Comparison of ENCODE assay signal across 1 cellular context in the genomic region with DNA sequence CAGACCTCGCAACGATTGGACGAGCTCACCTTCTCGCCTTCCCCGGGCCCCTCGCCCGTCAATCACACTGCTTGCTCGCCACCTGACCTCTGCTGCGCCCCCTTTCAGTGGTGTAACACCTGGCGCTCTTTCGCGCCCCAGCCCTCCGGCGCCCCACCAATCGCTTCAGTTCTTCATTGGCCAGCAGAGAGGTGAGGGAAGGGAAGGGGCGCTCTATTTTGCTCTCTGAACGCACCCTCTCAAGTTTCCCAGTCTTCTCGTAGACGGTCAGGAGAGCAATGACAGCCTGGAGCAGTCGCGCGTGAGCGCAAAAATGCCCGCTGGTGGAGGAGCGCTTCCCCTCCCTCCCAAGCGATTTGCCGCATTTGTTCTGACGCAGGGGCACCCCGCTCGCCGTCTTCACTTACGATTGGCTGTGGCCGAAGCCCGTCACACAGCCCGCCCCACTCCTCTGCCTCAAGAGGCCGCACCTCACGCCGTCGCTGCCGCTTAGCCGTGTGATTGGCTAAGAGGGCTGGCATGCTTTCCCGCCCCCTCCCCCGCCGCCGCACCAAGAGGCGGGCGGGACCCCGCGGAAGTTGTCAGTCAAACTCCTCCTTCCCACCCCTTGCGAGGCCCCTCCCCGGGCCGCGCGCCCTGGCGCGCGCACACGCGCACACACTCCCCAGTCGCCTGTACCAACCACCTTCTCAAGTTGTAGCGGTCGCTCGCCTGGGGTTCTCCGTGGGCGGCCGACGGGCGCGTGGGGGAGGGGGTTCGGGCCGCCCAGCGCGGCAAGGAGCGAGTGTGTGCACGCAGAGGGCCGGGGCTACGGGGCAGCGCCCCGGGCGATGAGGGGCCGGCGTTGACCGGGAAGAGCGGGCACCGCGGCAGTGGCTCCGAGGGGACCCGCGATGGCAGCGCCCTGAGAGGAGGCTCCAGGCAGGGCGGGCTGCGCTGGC.
TF ChIP-seq lines count a peak whose summit lies in the region.

A gene (plus strand): TSS at position 667 of the 941 bp plus-strand sequence. CDS start 701 bp downstream, outside the sequence.

TF ChIP-seq in K562, 482 proteins besides CTCF, POLR2A, EP300 and RAD21 (continued from another document and continues in another):
- TF ChIP-seq, protein P1, sequence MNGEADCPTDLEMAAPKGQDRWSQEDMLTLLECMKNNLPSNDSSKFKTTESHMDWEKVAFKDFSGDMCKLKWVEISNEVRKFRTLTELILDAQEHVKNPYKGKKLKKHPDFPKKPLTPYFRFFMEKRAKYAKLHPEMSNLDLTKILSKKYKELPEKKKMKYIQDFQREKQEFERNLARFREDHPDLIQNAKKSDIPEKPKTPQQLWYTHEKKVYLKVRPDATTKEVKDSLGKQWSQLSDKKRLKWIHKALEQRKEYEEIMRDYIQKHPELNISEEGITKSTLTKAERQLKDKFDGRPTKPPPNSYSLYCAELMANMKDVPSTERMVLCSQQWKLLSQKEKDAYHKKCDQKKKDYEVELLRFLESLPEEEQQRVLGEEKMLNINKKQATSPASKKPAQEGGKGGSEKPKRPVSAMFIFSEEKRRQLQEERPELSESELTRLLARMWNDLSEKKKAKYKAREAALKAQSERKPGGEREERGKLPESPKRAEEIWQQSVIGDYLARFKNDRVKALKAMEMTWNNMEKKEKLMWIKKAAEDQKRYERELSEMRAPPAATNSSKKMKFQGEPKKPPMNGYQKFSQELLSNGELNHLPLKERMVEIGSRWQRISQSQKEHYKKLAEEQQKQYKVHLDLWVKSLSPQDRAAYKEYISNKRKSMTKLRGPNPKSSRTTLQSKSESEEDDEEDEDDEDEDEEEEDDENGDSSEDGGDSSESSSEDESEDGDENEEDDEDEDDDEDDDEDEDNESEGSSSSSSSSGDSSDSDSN (IDR thresholded peaks at IDR 0.05; ENCODE audit: borderline replicate concordance in 1 of 2, low read depth in 2 of 2, low read length in 2 of 2) = peak; percentile 56 to 84; a peak in 1 of 4 replicates
- TF ChIP-seq, protein P2, sequence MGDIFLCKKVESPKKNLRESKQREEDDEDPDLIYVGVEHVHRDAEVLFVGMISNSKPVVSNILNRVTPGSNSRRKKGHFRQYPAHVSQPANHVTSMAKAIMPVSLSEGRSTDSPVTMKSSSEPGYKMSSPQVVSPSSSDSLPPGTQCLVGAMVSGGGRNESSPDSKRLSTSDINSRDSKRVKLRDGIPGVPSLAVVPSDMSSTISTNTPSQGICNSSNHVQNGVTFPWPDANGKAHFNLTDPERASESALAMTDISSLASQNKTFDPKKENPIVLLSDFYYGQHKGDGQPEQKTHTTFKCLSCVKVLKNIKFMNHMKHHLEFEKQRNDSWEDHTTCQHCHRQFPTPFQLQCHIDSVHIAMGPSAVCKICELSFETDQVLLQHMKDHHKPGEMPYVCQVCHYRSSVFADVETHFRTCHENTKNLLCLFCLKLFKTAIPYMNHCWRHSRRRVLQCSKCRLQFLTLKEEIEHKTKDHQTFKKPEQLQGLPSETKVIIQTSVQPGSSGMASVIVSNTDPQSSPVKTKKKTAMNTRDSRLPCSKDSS (IDR thresholded peaks at IDR 0.05; ENCODE audit: low read depth, partially characterized antibody) = no peak
- no peak for TF ChIP-seq NCOA6 (IDR thresholded peaks at IDR 0.05)
- no peak for TF ChIP-seq ZNF644 (tag; IDR thresholded peaks at IDR 0.05; ENCODE audit: low read depth)
- TF ChIP-seq POLR3G (IDR thresholded peaks at IDR 0.05; ENCODE audit: extremely low read depth, insufficient read length, insufficient replicate concordance) = no peak
- no peak for TF ChIP-seq SNIP1 (IDR thresholded peaks at IDR 0.05; ENCODE audit: low read depth)
- TF ChIP-seq ARNT (IDR thresholded peaks at IDR 0.05) = no peak
- no peak for TF ChIP-seq CAMTA2 (CRISPR knock-in tag; conservative IDR thresholded peaks at IDR 0.05)
- TF ChIP-seq ZNF175 (CRISPR knock-in tag; IDR thresholded peaks at IDR 0.05; ENCODE audit: low read depth) = no peak
- TF ChIP-seq, protein P3, sequence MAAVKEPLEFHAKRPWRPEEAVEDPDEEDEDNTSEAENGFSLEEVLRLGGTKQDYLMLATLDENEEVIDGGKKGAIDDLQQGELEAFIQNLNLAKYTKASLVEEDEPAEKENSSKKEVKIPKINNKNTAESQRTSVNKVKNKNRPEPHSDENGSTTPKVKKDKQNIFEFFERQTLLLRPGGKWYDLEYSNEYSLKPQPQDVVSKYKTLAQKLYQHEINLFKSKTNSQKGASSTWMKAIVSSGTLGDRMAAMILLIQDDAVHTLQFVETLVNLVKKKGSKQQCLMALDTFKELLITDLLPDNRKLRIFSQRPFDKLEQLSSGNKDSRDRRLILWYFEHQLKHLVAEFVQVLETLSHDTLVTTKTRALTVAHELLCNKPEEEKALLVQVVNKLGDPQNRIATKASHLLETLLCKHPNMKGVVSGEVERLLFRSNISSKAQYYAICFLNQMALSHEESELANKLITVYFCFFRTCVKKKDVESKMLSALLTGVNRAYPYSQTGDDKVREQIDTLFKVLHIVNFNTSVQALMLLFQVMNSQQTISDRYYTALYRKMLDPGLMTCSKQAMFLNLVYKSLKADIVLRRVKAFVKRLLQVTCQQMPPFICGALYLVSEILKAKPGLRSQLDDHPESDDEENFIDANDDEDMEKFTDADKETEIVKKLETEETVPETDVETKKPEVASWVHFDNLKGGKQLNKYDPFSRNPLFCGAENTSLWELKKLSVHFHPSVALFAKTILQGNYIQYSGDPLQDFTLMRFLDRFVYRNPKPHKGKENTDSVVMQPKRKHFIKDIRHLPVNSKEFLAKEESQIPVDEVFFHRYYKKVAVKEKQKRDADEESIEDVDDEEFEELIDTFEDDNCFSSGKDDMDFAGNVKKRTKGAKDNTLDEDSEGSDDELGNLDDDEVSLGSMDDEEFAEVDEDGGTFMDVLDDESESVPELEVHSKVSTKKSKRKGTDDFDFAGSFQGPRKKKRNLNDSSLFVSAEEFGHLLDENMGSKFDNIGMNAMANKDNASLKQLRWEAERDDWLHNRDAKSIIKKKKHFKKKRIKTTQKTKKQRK (IDR thresholded peaks at IDR 0.05; ENCODE audit: borderline replicate concordance, low read depth, low read length) = peak; percentile 82; the same call in 1 of the 2 replicates
- TF ChIP-seq ZNF133 (CRISPR knock-in tag; IDR thresholded peaks at IDR 0.05) = no peak
- TF ChIP-seq KAT7 (CRISPR knock-in tag; IDR thresholded peaks at IDR 0.05; ENCODE audit: borderline replicate concordance) = peak; percentile 20; the same call in 1 of the 2 replicates
- no peak for TF ChIP-seq HNRNPUL1 (IDR thresholded peaks at IDR 0.05; ENCODE audit: low read length)
- TF ChIP-seq CBX3 (IDR thresholded peaks at IDR 0.05; ENCODE audit: borderline replicate concordance in 1 of 2, low read length in 2 of 2) = peak in 1 of 2 experiments; percentile 53; a peak in 1 of 3 replicates
- peak; percentile 87 for TF ChIP-seq RBM25 (IDR thresholded peaks at IDR 0.05; ENCODE audit: low read depth, low read length, severe bottlenecking)
- no peak for TF ChIP-seq FOXK1 (CRISPR knock-in tag; IDR thresholded peaks at IDR 0.05; ENCODE audit: borderline replicate concordance)
- TF ChIP-seq RBFOX2 (IDR thresholded peaks at IDR 0.05; ENCODE audit: low read depth, low read length) = peak; percentile 92
- TF ChIP-seq SRSF7 (optimal IDR thresholded peaks at IDR 0.05; ENCODE audit: low read depth, low read length) = no peak
- no peak; the same call in 1 of the 2 replicates for TF ChIP-seq MTA2 (IDR thresholded peaks at IDR 0.05; ENCODE audit: low read depth)
- TF ChIP-seq MAFK (IDR thresholded peaks at IDR 0.05; ENCODE audit: low read length) = no peak
- TF ChIP-seq, protein P4, sequence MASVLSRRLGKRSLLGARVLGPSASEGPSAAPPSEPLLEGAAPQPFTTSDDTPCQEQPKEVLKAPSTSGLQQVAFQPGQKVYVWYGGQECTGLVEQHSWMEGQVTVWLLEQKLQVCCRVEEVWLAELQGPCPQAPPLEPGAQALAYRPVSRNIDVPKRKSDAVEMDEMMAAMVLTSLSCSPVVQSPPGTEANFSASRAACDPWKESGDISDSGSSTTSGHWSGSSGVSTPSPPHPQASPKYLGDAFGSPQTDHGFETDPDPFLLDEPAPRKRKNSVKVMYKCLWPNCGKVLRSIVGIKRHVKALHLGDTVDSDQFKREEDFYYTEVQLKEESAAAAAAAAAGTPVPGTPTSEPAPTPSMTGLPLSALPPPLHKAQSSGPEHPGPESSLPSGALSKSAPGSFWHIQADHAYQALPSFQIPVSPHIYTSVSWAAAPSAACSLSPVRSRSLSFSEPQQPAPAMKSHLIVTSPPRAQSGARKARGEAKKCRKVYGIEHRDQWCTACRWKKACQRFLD (CRISPR knock-in tag; IDR thresholded peaks at IDR 0.05) = peak; percentile 81; the same call in 1 of the 2 replicates
- TF ChIP-seq CEBPG (CRISPR knock-in tag; IDR thresholded peaks at IDR 0.05) = no peak
- TF ChIP-seq CEBPG (tag; conservative IDR thresholded peaks at IDR 0.05 in 1 of 2, IDR thresholded peaks at IDR 0.05 in 1 of 2) = no peak
- no peak for TF ChIP-seq RBM17 (IDR thresholded peaks at IDR 0.05; ENCODE audit: borderline replicate concordance, low read depth, low read length)
- TF ChIP-seq, protein P5, sequence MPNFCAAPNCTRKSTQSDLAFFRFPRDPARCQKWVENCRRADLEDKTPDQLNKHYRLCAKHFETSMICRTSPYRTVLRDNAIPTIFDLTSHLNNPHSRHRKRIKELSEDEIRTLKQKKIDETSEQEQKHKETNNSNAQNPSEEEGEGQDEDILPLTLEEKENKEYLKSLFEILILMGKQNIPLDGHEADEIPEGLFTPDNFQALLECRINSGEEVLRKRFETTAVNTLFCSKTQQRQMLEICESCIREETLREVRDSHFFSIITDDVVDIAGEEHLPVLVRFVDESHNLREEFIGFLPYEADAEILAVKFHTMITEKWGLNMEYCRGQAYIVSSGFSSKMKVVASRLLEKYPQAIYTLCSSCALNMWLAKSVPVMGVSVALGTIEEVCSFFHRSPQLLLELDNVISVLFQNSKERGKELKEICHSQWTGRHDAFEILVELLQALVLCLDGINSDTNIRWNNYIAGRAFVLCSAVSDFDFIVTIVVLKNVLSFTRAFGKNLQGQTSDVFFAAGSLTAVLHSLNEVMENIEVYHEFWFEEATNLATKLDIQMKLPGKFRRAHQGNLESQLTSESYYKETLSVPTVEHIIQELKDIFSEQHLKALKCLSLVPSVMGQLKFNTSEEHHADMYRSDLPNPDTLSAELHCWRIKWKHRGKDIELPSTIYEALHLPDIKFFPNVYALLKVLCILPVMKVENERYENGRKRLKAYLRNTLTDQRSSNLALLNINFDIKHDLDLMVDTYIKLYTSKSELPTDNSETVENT (CRISPR knock-in tag; IDR thresholded peaks at IDR 0.05) = peak; percentile 94
- TF ChIP-seq SUPT5H (IDR thresholded peaks at IDR 0.05) = peak; percentile 89
- TF ChIP-seq KHSRP (IDR thresholded peaks at IDR 0.05) = no peak; the same call in 1 of the 2 replicates
- TF ChIP-seq, protein P6, sequence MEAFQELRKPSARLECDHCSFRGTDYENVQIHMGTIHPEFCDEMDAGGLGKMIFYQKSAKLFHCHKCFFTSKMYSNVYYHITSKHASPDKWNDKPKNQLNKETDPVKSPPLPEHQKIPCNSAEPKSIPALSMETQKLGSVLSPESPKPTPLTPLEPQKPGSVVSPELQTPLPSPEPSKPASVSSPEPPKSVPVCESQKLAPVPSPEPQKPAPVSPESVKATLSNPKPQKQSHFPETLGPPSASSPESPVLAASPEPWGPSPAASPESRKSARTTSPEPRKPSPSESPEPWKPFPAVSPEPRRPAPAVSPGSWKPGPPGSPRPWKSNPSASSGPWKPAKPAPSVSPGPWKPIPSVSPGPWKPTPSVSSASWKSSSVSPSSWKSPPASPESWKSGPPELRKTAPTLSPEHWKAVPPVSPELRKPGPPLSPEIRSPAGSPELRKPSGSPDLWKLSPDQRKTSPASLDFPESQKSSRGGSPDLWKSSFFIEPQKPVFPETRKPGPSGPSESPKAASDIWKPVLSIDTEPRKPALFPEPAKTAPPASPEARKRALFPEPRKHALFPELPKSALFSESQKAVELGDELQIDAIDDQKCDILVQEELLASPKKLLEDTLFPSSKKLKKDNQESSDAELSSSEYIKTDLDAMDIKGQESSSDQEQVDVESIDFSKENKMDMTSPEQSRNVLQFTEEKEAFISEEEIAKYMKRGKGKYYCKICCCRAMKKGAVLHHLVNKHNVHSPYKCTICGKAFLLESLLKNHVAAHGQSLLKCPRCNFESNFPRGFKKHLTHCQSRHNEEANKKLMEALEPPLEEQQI (IDR thresholded peaks at IDR 0.05) = no peak
- TF ChIP-seq POLR2AphosphoS2 (IDR thresholded peaks at IDR 0.05; ENCODE audit: low read length) = no peak; the same call in 1 of the 2 replicates
- TF ChIP-seq, protein P7, sequence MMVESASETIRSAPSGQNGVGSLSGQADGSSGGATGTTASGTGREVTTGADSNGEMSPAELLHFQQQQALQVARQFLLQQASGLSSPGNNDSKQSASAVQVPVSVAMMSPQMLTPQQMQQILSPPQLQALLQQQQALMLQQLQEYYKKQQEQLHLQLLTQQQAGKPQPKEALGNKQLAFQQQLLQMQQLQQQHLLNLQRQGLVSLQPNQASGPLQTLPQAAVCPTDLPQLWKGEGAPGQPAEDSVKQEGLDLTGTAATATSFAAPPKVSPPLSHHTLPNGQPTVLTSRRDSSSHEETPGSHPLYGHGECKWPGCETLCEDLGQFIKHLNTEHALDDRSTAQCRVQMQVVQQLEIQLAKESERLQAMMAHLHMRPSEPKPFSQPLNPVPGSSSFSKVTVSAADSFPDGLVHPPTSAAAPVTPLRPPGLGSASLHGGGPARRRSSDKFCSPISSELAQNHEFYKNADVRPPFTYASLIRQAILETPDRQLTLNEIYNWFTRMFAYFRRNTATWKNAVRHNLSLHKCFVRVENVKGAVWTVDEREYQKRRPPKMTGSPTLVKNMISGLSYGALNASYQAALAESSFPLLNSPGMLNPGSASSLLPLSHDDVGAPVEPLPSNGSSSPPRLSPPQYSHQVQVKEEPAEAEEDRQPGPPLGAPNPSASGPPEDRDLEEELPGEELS (CRISPR knock-in tag; IDR thresholded peaks at IDR 0.05; ENCODE audit: borderline replicate concordance) = peak; percentile 85; the same call in 1 of the 2 replicates
- no peak for TF ChIP-seq ELF1 (tag; IDR thresholded peaks at IDR 0.05)
- TF ChIP-seq MYBL2 (IDR thresholded peaks at IDR 0.05; ENCODE audit: low read depth) = no peak
- no peak for TF ChIP-seq MYBL2 (CRISPR knock-in tag; IDR thresholded peaks at IDR 0.05; ENCODE audit: borderline replicate concordance)
- TF ChIP-seq CBFA2T3 (IDR thresholded peaks at IDR 0.05) = peak; percentile 36
- TF ChIP-seq SIX5 (IDR thresholded peaks at IDR 0.05; ENCODE audit: borderline replicate concordance in 1 of 2, insufficient read depth in 1 of 2, low read depth in 1 of 2, low read length in 2 of 2) = no peak
- peak; percentile 49 for TF ChIP-seq SMARCE1 (IDR thresholded peaks at IDR 0.05)
- TF ChIP-seq ILK (tag; IDR thresholded peaks at IDR 0.05; ENCODE audit: borderline replicate concordance, low read depth) = no peak
- peak; percentile 84 for TF ChIP-seq CC2D1A (IDR thresholded peaks at IDR 0.05)
- TF ChIP-seq ZNF431 (CRISPR knock-in tag; IDR thresholded peaks at IDR 0.05) = peak; percentile 49; the same call in 1 of the 2 replicates
- TF ChIP-seq, protein P8, sequence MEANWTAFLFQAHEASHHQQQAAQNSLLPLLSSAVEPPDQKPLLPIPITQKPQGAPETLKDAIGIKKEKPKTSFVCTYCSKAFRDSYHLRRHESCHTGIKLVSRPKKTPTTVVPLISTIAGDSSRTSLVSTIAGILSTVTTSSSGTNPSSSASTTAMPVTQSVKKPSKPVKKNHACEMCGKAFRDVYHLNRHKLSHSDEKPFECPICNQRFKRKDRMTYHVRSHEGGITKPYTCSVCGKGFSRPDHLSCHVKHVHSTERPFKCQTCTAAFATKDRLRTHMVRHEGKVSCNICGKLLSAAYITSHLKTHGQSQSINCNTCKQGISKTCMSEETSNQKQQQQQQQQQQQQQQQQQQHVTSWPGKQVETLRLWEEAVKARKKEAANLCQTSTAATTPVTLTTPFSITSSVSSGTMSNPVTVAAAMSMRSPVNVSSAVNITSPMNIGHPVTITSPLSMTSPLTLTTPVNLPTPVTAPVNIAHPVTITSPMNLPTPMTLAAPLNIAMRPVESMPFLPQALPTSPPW (CRISPR knock-in tag; IDR thresholded peaks at IDR 0.05) = peak; percentile 90
- TF ChIP-seq CBFB (CRISPR knock-in tag; IDR thresholded peaks at IDR 0.05) = no peak; the same call in 1 of the 2 replicates
- TF ChIP-seq ZNF445 (CRISPR knock-in tag; IDR thresholded peaks at IDR 0.05; ENCODE audit: low read depth) = no peak
